Comparison of ENCODE assay signal across 1 cellular context in the genomic region with DNA sequence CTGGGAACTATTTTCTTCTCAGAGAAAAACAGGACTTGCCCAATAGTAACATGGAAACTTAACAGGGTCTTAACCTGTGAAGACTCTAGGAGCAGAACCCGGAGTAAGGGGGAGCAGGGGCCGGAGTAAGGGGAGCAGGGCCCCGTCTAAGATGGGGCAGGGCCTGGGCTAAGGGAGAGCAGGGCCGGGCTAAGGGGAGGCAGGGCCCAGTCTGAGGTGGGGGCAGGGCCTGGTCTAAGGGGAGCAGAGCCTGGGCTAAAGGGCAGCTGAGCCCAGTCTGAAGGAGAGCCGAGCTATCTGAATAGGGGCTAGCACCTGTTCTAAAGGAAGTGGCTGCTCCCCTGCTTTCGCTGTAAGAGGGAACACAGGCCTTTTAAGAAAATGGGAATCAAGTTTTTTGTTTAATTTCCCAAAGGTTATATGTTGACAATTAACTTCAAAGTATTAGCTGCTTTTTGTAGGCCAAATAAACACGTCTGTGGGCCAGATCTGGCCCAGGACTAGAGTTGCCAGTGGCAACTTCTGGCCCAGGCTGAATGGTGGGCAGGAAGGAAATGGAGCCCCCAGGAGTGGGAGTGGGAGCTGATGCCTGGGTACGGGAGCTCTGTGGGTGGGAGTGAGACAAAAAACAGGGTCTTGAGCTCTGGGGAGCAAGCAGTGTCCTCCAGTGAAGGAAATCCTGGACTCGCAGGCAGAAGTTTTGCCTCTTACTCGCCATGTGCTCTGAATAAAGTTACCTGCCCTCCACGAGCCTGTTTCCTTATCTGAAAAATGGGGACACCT.
TF ChIP-seq lines count a peak whose summit lies in the region.

No MANE protein-coding gene starts in this region.

TF ChIP-seq in HepG2, 621 proteins besides CTCF, POLR2A, EP300 and RAD21:
- TF ChIP-seq SMAD3 (CRISPR knock-in tag; IDR thresholded peaks at IDR 0.05) (no peak), ZSCAN30 (CRISPR knock-in tag; IDR thresholded peaks at IDR 0.05) (no peak), ZNF790 (CRISPR knock-in tag; IDR thresholded peaks at IDR 0.05; ENCODE audit: borderline replicate concordance) (no peak), ISX (CRISPR knock-in tag; conservative IDR thresholded peaks at IDR 0.05) (no peak), POGZ (CRISPR knock-in tag; IDR thresholded peaks at IDR 0.05) (no peak), ZNF503 (CRISPR knock-in tag; IDR thresholded peaks at IDR 0.05) (no peak), SNAPC2 (CRISPR knock-in tag; IDR thresholded peaks at IDR 0.05) (no peak), MLLT10 (CRISPR knock-in tag; IDR thresholded peaks at IDR 0.05) (no peak), NFIC (IDR thresholded peaks at IDR 0.05; ENCODE audit: low read length) (no peak), RBAK (CRISPR knock-in tag; IDR thresholded peaks at IDR 0.05) (no peak), ELF1 (CRISPR knock-in tag; IDR thresholded peaks at IDR 0.05) (no peak), NFIB (CRISPR knock-in tag; IDR thresholded peaks at IDR 0.05; ENCODE audit: borderline replicate concordance) (no peak), ZNF382 (CRISPR knock-in tag; IDR thresholded peaks at IDR 0.05; ENCODE audit: borderline replicate concordance) (no peak), NPAS2 (CRISPR knock-in tag; IDR thresholded peaks at IDR 0.05; ENCODE audit: borderline replicate concordance) (no peak), ZNF460 (CRISPR knock-in tag; IDR thresholded peaks at IDR 0.05; ENCODE audit: borderline replicate concordance) (no peak), ZNF34 (CRISPR knock-in tag; IDR thresholded peaks at IDR 0.05; ENCODE audit: borderline replicate concordance) (no peak)
- TF ChIP-seq, protein P1, sequence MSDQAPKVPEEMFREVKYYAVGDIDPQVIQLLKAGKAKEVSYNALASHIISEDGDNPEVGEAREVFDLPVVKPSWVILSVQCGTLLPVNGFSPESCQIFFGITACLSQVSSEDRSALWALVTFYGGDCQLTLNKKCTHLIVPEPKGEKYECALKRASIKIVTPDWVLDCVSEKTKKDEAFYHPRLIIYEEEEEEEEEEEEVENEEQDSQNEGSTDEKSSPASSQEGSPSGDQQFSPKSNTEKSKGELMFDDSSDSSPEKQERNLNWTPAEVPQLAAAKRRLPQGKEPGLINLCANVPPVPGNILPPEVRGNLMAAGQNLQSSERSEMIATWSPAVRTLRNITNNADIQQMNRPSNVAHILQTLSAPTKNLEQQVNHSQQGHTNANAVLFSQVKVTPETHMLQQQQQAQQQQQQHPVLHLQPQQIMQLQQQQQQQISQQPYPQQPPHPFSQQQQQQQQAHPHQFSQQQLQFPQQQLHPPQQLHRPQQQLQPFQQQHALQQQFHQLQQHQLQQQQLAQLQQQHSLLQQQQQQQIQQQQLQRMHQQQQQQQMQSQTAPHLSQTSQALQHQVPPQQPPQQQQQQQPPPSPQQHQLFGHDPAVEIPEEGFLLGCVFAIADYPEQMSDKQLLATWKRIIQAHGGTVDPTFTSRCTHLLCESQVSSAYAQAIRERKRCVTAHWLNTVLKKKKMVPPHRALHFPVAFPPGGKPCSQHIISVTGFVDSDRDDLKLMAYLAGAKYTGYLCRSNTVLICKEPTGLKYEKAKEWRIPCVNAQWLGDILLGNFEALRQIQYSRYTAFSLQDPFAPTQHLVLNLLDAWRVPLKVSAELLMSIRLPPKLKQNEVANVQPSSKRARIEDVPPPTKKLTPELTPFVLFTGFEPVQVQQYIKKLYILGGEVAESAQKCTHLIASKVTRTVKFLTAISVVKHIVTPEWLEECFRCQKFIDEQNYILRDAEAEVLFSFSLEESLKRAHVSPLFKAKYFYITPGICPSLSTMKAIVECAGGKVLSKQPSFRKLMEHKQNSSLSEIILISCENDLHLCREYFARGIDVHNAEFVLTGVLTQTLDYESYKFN (CRISPR knock-in tag; conservative IDR thresholded peaks at IDR 0.05), result no peak
- TF ChIP-seq, protein P2, sequence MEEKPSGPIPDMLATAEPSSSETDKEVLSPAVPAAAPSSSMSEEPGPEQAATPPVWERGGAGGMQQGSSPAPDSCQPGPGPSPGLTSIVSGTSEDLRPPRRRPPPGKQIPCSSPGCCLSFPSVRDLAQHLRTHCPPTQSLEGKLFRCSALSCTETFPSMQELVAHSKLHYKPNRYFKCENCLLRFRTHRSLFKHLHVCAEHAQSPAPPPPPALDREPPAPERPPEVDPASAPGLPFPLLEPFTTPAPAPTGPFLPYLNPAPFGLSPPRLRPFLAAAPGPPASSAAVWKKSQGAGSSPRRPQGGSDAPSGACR (CRISPR knock-in tag; IDR thresholded peaks at IDR 0.05), result no peak
